ENCODE assay signal across 22 cellular contexts in genomic region chr13:85031771-85032170, GRCh38.
"Had no signal": no experiment of that assay in that cellular context is flagged by ENCODE, and none has a peak within 500 bp of the region (broad histone marks: within the 10 kb centered on the region; RNA-seq: fewer than 3 reads in every experiment).

No MANE protein-coding gene starts in this region.

- ATAC-seq: activated CD4-positive, alpha-beta T cell treated with anti-CD3 and anti-CD28 coated beads for 36 hours; activated T-cell treated with anti-CD3 and anti-CD28 coated beads, Interleukin-2, amount 50 U/mL, for 72 hours had no signal

- DNase-seq: activated CD4-positive, alpha-beta memory T cell treated with anti-CD3 and anti-CD28 coated beads, Interleukin-2, amount 10 ng/mL, durations not matched to agents 7 days and 5 days; activated CD4-positive, alpha-beta T cell treated with anti-CD3 and anti-CD28 coated beads for 36 hours; activated CD4-positive, alpha-beta T cell treated with anti-CD3 and anti-CD28 coated beads, Interleukin-2, amount 50 U/mL, for 1 hour; activated naive CD4-positive, alpha-beta T cell treated with anti-CD3 and anti-CD28 coated beads, Interleukin-2, amount 50 U/mL, for 16 hours; activated naive CD8-positive, alpha-beta T cell treated with anti-CD3 and anti-CD28 coated beads, Interleukin-2, amount 10 ng/mL, durations not matched to agents 7 days and 5 days; activated T-cell treated with anti-CD3 and anti-CD28 coated beads for 4 hours; activated T-cell treated with anti-CD3 and anti-CD28 coated beads, Interleukin-2, amount 50 U/mL, for 72 hours; adrenal gland; anterior cingulate cortex; caudate nucleus; MM.1S; NCI-H1105; NCI-H1436 treated with DMSO at 0.1 percent for 48 hours; NCI-H187; NCI-H2081; NCI-H2171; NCI-H345; NCI-H510A; NCI-H526 treated with DMSO at 0.1 percent for 48 hours; NCI-H82; SIG-M5; T-helper 1 cell had no signal
